Comparison of ENCODE assay signal across 26 cellular contexts in genomic region chr20:50672400-50673145, GRCh38. TPM values are rescaled to one million over a fixed set of nuclear protein-coding genes. Genes with fewer than 3 reads are reported as not detected.
"Had no signal": no experiment of that assay in that cellular context is flagged by ENCODE, and none has a peak within 500 bp of the region (broad histone marks: within the 10 kb centered on the region; RNA-seq: fewer than 3 reads in every experiment).

No MANE protein-coding gene starts in this region.

- H3K9me3 Mint-ChIP-seq: activated B cell treated with CpG ODN at 0.5 μM for 24 hours; activated CD4-positive, alpha-beta T cell treated with anti-CD3 and anti-CD28 coated beads, Interleukin-2, amount 10 ng/mL, durations not matched to agents 24 days and 14 days; activated naive CD4-positive, alpha-beta T cell treated with anti-CD3 and anti-CD28 coated beads, Interleukin-2, amount 50 U/mL, for 24 hours; activated T-cell treated with anti-CD3 and anti-CD28 coated beads, Interleukin-2, amount 50 U/mL, for 24 hours; activated T-helper 1 cell treated with anti-CD3 and anti-CD28 coated beads, Interleukin-12 subunit alpha, Interleukin-12 subunit beta, Interleukin-2, Interleukin-4 antibody, amounts not matched to agents 30 ng/mL and 10 ng/mL and 1 ng/mL, durations not matched to agents 14 hours and 24 hours and 36 hours; T-cell had no signal

- H3K36me3 Mint-ChIP-seq: activated CD8-positive, alpha-beta memory T cell treated with anti-CD3 and anti-CD28 coated beads, Interleukin-2, amount 10 ng/mL, durations not matched to agents 7 days and 5 days; activated naive CD4-positive, alpha-beta T cell treated with anti-CD3 and anti-CD28 coated beads, Interleukin-2, amount 50 U/mL, for 24 hours; T-cell had no signal

- H3K4me1 Mint-ChIP-seq: activated B cell treated with CpG ODN at 0.5 μM for 24 hours; activated CD4-positive, alpha-beta T cell treated with anti-CD3 and anti-CD28 coated beads, Interleukin-2, amount 10 ng/mL, durations not matched to agents 24 days and 14 days; activated CD8-positive, alpha-beta memory T cell treated with anti-CD3 and anti-CD28 coated beads, Interleukin-2, amount 10 ng/mL, durations not matched to agents 7 days and 5 days; activated naive CD4-positive, alpha-beta T cell treated with anti-CD3 and anti-CD28 coated beads, Interleukin-2, amount 50 U/mL, for 24 hours; T-cell had no signal

- FAIRE-seq: TTC549 had no signal

- H3K4me1 ChIP-seq: breast epithelium had no signal

- H3K27ac ChIP-seq: breast epithelium, PC-9, SK-N-MC had no signal

- H3K27me3 ChIP-seq: breast epithelium had no signal

- H3K27me3 Mint-ChIP-seq: activated CD8-positive, alpha-beta memory T cell treated with anti-CD3 and anti-CD28 coated beads, Interleukin-2, amount 10 ng/mL, durations not matched to agents 7 days and 5 days; activated naive CD4-positive, alpha-beta T cell treated with anti-CD3 and anti-CD28 coated beads, Interleukin-2, amount 50 U/mL, for 24 hours had no signal

- H2AFZ ChIP-seq: PC-9 had no signal

- H3K9me3 ChIP-seq: breast epithelium had no signal

- H3K27ac Mint-ChIP-seq: activated B cell treated with CpG ODN at 0.5 μM for 24 hours; activated CD4-positive, alpha-beta T cell treated with anti-CD3 and anti-CD28 coated beads, Interleukin-2, amount 10 ng/mL, durations not matched to agents 24 days and 14 days; activated CD8-positive, alpha-beta memory T cell treated with anti-CD3 and anti-CD28 coated beads, Interleukin-2, amount 10 ng/mL, durations not matched to agents 7 days and 5 days; activated naive CD4-positive, alpha-beta T cell treated with anti-CD3 and anti-CD28 coated beads, Interleukin-2, amount 50 U/mL, for 24 hours; activated T-cell treated with anti-CD3 and anti-CD28 coated beads, Interleukin-2, amount 50 U/mL, for 24 hours; activated T-helper 1 cell treated with anti-CD3 and anti-CD28 coated beads, Interleukin-12 subunit alpha, Interleukin-12 subunit beta, Interleukin-2, Interleukin-4 antibody, amounts not matched to agents 30 ng/mL and 10 ng/mL and 1 ng/mL, durations not matched to agents 14 hours and 24 hours and 36 hours; T-cell had no signal

- H3K4me3 ChIP-seq: breast epithelium, PC-9, SK-N-MC had no signal

- H3K4me3 Mint-ChIP-seq: activated B cell treated with CpG ODN at 0.5 μM for 24 hours; activated CD4-positive, alpha-beta T cell treated with anti-CD3 and anti-CD28 coated beads, Interleukin-2, amount 10 ng/mL, durations not matched to agents 24 days and 14 days; activated CD8-positive, alpha-beta memory T cell treated with anti-CD3 and anti-CD28 coated beads, Interleukin-2, amount 10 ng/mL, durations not matched to agents 7 days and 5 days; activated naive CD4-positive, alpha-beta T cell treated with anti-CD3 and anti-CD28 coated beads, Interleukin-2, amount 50 U/mL, for 24 hours; activated T-cell treated with anti-CD3 and anti-CD28 coated beads, Interleukin-2, amount 50 U/mL, for 24 hours; activated T-helper 1 cell treated with anti-CD3 and anti-CD28 coated beads, Interleukin-12 subunit alpha, Interleukin-12 subunit beta, Interleukin-2, Interleukin-4 antibody, amounts not matched to agents 30 ng/mL and 10 ng/mL and 1 ng/mL, durations not matched to agents 14 hours and 24 hours and 36 hours; T-cell had no signal

- H3K4me2 ChIP-seq: PC-9 had no signal

- ATAC-seq: activated CD8-positive, alpha-beta memory T cell treated with anti-CD3 and anti-CD28 coated beads, Interleukin-2, amount 10 ng/mL, durations not matched to agents 7 days and 5 days; T-cell had no signal

- DNase-seq: activated B cell treated with CpG ODN at 0.5 μM for 24 hours; activated CD4-positive, alpha-beta T cell treated with anti-CD3 and anti-CD28 coated beads for 1 hour; activated CD4-positive, alpha-beta T cell treated with anti-CD3 and anti-CD28 coated beads, Interleukin-2, amount 10 ng/mL, durations not matched to agents 24 days and 14 days; activated CD4-positive, alpha-beta T cell treated with anti-CD3 and anti-CD28 coated beads, Interleukin-2, amount 50 U/mL, for 48 hours; activated CD8-positive, alpha-beta memory T cell treated with anti-CD3 and anti-CD28 coated beads, Interleukin-2, amount 10 ng/mL, durations not matched to agents 7 days and 5 days; activated effector memory CD4-positive, alpha-beta T cell treated with Interleukin-2 at 50 U/mL for 16 hours; activated naive CD4-positive, alpha-beta T cell; activated T-cell treated with anti-CD3 and anti-CD28 coated beads, Interleukin-2, amount 50 U/mL, for 24 hours; aorta; Karpas-422; MM.1S; NCI-H1105; NCI-H1436; NCI-H1694 treated with DMSO at 0.1 percent for 48 hours; NCI-H2029 treated with DMSO at 0.1 percent for 48 hours; NCI-H446; NCI-H524; T-cell; T-helper 2 cell; T1000 had no signal

- H3K36me3 ChIP-seq: breast epithelium had no signal

RNA-seq across cellular contexts. Expression of gene RIPOR3, which starts 18.8 kb away (rescaled TPM):
- total RNA-seq: activated B cell treated with CpG ODN at 0.5 μM for 24 hours; activated CD4-positive, alpha-beta T cell treated with anti-CD3 and anti-CD28 coated beads, Interleukin-2, amount 10 ng/mL, durations not matched to agents 24 days and 14 days; activated CD8-positive, alpha-beta memory T cell treated with anti-CD3 and anti-CD28 coated beads, Interleukin-2, amount 10 ng/mL, durations not matched to agents 7 days and 5 days; activated T-helper 1 cell treated with anti-CD3 and anti-CD28 coated beads, Interleukin-12 subunit alpha, Interleukin-12 subunit beta, Interleukin-2, Interleukin-4 antibody, amounts not matched to agents 30 ng/mL and 10 ng/mL and 1 ng/mL, durations not matched to agents 14 hours and 24 hours and 36 hours had no signal
